1 cellular context compared by ENCODE assay signal in the genomic region with DNA sequence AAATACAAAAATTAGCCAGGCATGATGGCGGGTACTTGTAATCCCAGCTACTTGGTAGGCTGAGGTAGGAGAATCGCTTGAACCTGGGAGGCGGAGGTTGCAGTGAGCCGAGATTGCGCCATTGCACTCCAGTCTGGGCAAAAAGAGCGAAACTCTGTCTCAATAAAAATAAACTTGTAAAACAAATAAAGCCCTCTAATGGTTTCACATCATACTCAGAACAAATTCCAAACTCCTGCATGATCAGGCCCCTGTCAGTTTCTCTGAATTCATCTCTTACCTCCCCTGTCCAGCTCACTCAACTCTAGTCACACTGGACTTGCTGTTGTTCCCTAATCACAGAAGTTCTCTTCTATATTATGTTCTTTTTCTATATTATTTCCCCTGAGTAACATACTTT.
TF ChIP-seq lines count a peak whose summit lies in the region.

No MANE protein-coding gene starts in this region.

TF ChIP-seq in HepG2, 621 proteins besides CTCF, POLR2A, EP300 and RAD21 (continued from another document):
- no peak for TF ChIP-seq SP1 (IDR thresholded peaks at IDR 0.05)
- no peak for TF ChIP-seq SP1 (CRISPR knock-in tag; IDR thresholded peaks at IDR 0.05)
- TF ChIP-seq HMGA1 (CRISPR knock-in tag; conservative IDR thresholded peaks at IDR 0.05) = no peak
- TF ChIP-seq BORCS8-MEF2B (CRISPR knock-in tag; IDR thresholded peaks at IDR 0.05) = no peak
- no peak for TF ChIP-seq ZNF160 (CRISPR knock-in tag; IDR thresholded peaks at IDR 0.05)
- TF ChIP-seq, protein P1, sequence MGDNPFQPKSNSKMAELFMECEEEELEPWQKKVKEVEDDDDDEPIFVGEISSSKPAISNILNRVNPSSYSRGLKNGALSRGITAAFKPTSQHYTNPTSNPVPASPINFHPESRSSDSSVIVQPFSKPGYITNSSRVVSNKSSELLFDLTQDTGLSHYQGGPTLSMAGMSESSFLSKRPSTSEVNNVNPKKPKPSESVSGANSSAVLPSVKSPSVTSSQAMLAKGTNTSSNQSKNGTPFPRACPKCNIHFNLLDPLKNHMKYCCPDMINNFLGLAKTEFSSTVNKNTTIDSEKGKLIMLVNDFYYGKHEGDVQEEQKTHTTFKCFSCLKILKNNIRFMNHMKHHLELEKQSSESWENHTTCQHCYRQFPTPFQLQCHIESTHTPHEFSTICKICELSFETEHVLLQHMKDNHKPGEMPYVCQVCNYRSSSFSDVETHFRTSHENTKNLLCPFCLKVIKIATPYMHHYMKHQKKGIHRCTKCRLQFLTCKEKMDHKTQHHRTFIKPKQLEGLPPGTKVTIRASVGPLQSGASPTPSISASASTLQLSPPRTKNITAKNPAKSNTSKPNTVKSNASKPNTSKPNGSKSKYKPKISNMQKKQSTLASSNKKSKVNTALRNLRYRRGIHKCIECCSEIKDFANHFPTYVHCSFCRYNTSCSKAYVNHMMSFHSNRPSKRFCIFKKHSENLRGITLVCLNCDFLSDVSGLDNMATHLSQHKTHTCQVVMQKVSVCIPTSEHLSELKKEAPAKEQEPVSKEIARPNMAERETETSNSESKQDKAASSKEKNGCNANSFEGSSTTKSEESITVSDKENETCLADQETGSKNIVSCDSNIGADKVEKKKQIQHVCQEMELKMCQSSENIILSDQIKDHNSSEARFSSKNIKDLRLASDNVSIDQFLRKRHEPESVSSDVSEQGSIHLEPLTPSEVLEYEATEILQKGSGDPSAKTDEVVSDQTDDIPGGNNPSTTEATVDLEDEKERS (CRISPR knock-in tag; IDR thresholded peaks at IDR 0.05) = no peak
- TF ChIP-seq, protein P2, sequence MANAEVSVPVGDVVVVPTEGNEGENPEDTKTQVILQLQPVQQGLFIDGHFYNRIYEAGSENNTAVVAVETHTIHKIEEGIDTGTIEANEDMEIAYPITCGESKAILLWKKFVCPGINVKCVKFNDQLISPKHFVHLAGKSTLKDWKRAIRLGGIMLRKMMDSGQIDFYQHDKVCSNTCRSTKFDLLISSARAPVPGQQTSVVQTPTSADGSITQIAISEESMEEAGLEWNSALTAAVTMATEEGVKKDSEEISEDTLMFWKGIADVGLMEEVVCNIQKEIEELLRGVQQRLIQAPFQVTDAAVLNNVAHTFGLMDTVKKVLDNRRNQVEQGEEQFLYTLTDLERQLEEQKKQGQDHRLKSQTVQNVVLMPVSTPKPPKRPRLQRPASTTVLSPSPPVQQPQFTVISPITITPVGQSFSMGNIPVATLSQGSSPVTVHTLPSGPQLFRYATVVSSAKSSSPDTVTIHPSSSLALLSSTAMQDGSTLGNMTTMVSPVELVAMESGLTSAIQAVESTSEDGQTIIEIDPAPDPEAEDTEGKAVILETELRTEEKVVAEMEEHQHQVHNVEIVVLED (CRISPR knock-in tag; IDR thresholded peaks at IDR 0.05; ENCODE audit: borderline replicate concordance) = no peak
- no peak for TF ChIP-seq CBX2 (IDR thresholded peaks at IDR 0.05; ENCODE audit: low read depth, low read length)
- no peak for TF ChIP-seq CBX2 (CRISPR knock-in tag; IDR thresholded peaks at IDR 0.05; ENCODE audit: low read depth)
- no peak for TF ChIP-seq JUND (CRISPR knock-in tag; IDR thresholded peaks at IDR 0.05)
- TF ChIP-seq U2AF1 (optimal IDR thresholded peaks at IDR 0.05; ENCODE audit: low read depth, low read length) = no peak
- no peak for TF ChIP-seq CEBPB (IDR thresholded peaks at IDR 0.05; ENCODE audit: borderline replicate concordance, low read depth, low read length)
- TF ChIP-seq ZZZ3 (CRISPR knock-in tag; IDR thresholded peaks at IDR 0.05; ENCODE audit: borderline replicate concordance) = no peak
- no peak for TF ChIP-seq ZFAT (CRISPR knock-in tag; conservative IDR thresholded peaks at IDR 0.05)
